Comparison of ENCODE assay signal across 8 cellular contexts in the genomic region with DNA sequence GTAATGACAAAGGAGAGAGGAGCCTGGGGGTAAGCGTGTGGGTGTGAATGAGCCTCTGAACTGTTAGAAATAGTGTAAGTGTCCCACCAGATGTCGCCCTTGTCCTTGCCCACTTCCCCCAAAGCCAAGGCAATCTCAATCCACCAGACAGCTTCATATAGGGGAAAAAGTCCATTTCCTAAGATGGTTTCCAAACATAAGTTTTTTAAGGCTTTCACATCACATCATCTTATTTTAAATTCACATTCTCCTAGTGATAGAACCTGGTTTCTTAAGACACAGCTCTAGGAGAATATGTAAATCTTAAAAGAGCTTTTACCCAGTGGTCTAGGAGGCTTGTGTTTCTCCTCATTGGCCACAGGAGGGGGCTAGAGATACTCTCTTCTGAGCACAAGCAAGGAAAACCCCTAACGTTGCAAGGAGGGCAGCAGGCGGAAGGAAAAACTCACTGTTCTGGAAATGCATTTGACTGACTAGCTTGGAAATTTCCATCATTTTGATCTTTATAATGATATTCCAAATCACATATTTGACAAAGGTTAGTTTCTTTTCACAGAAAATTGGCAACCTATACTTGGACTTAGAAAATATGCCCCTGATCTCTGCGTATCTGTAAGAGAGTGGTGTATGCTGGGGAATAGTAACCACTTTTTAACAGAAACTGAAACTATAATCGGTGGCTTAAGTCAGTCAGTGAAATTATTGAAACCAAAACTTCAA. TPM values are rescaled to one million over a fixed set of nuclear protein-coding genes. Genes with fewer than 3 reads are reported as not detected.
DNase-seq lines count a peak whose midpoint lies in the region; ATAC-seq, FAIRE-seq and TF ChIP-seq lines count a peak whose summit lies in the region.

No MANE protein-coding gene starts in this region.

- no peak overlapping the region for H2BK20ac ChIP-seq in H1 (ENCODE audit: low read length)

- H2BK5ac ChIP-seq in H1 (ENCODE audit: low read depth, low read length), result no peak overlapping the region

- no peak for TF ChIP-seq POLR2A in H1 (IDR thresholded peaks at IDR 0.05; ENCODE audit: control extremely low read depth in 1 of 2, low read depth in 2 of 2, low read length in 2 of 2)

- peak overlapping the region; percentile 89 for H3K4me3 Mint-ChIP-seq in CD8-positive, alpha-beta T cell
- peak overlapping the region; percentile 75 for H3K4me3 Mint-ChIP-seq in activated CD4-positive, alpha-beta memory T cell treated with anti-CD3 and anti-CD28 coated beads for 36 hours

- no peaks in the 10 kb centered on the region for H3K27me3 Mint-ChIP-seq in CD8-positive, alpha-beta T cell (ENCODE audit: low read depth)
- H3K27me3 Mint-ChIP-seq in activated CD4-positive, alpha-beta memory T cell treated with anti-CD3 and anti-CD28 coated beads for 36 hours, result no peaks in the 10 kb centered on the region

- H3K14ac ChIP-seq in H1 (ENCODE audit: insufficient read length), result no peak overlapping the region

- H3K79me2 ChIP-seq in H1 (ENCODE audit: control insufficient read depth in 1 of 2, insufficient read depth in 2 of 2, low read length in 2 of 2), result no peaks in the 10 kb centered on the region

- peaks cover 16% of the 10 kb centered on the region for H3K4me1 Mint-ChIP-seq in CD8-positive, alpha-beta T cell (ENCODE audit: low read depth)
- H3K4me1 Mint-ChIP-seq in activated CD4-positive, alpha-beta memory T cell treated with anti-CD3 and anti-CD28 coated beads for 36 hours (ENCODE audit: low read depth), result peaks cover 26% of the 10 kb centered on the region

- no peak overlapping the region for H4K5ac ChIP-seq in H1 (ENCODE audit: insufficient read length, low read depth, low read length)

- H3K36me3 Mint-ChIP-seq in CD8-positive, alpha-beta T cell, result peaks cover 12% of the 10 kb centered on the region
- peaks cover 33% of the 10 kb centered on the region for H3K36me3 Mint-ChIP-seq in activated CD4-positive, alpha-beta memory T cell treated with anti-CD3 and anti-CD28 coated beads for 36 hours

- POLR2A ChIA-PET in CD8-positive, alpha-beta T cell (lab: Charles Lee), result interaction anchor here (0.5 to 2.5 kb wide), 16 partner anchors 27 to 332 kb away, joined by 3 to 30 read pairs (median 3); partner anchors contain the start of genes BCL10, C1orf52, MCOLN2 and SYDE2
- POLR2A ChIA-PET in activated CD4-positive, alpha-beta memory T cell treated with anti-CD3 and anti-CD28 coated beads for 36 hours (lab: Charles Lee), result interaction anchor here (0.7 to 1.4 kb wide), 6 partner anchors 9 to 315 kb away, joined by 3 to 8 read pairs (median 4); partner anchors contain the start of genes C1orf52 and MCOLN3
- POLR2A ChIA-PET in H1 (lab: Charles Lee; ENCODE audit: partially characterized antibody), result interaction anchor here (1.0 to 1.6 kb wide), 2 partner anchors 83 to 105 kb away, joined by 4 to 5 read pairs; no protein-coding TSS in a partner anchor

- peak overlapping the region; percentile 85 for H3K27ac ChIP-seq in CD8-positive, alpha-beta T cell (ENCODE audit: low read depth, low read length)
- no peak overlapping the region for H3K27ac ChIP-seq in H1 (ENCODE audit: low read depth, low read length)

- no peak overlapping the region for H2AFZ ChIP-seq in H1 (ENCODE audit: low read length)

- no peak overlapping the region for H3K9ac ChIP-seq in H1 (replicated peaks in 1 of 4; ENCODE audit: extremely low read depth in 1 of 4, low read depth in 3 of 4, low read length in 3 of 4)

- H3K9me3 Mint-ChIP-seq in CD8-positive, alpha-beta T cell, result peaks cover 4% of the 10 kb centered on the region
- peaks cover 9% of the 10 kb centered on the region for H3K9me3 Mint-ChIP-seq in activated CD4-positive, alpha-beta memory T cell treated with anti-CD3 and anti-CD28 coated beads for 36 hours

- CTCF ChIA-PET in CD8-positive, alpha-beta T cell (lab: Charles Lee), result interaction anchor here (0.6 to 5.9 kb wide), 73 partner anchors 9 to 1507 kb away, joined by 3 to 181 read pairs (median 5); partner anchors contain the start of genes BCL10, C1orf52, MCOLN3 and PRKACB
- CTCF ChIA-PET in activated CD4-positive, alpha-beta memory T cell treated with anti-CD3 and anti-CD28 coated beads for 36 hours (lab: Charles Lee), result interaction anchor here (0.5 to 9.9 kb wide), 77 partner anchors 8 to 792 kb away, joined by 3 to 229 read pairs (median 5); partner anchors contain the start of genes BCL10, C1orf52, DDAH1 and MCOLN2
- CTCF ChIA-PET in H1 (lab: Charles Lee; ENCODE audit: partially characterized antibody), result interaction anchor here (0.5 to 10.0 kb wide), 83 partner anchors 9 to 1284 kb away, joined by 3 to 122 read pairs (median 4); partner anchors contain the start of genes BCL10, C1orf52, GNG5 and LPAR3

- H4K8ac ChIP-seq in H1 (ENCODE audit: extremely low read depth, insufficient read depth, low read length), result no peak overlapping the region

- no peak overlapping the region for H3K18ac ChIP-seq in H1 (ENCODE audit: extremely low read depth, low read length)

- H3K4me3 ChIP-seq in CD8-positive, alpha-beta T cell (ENCODE audit: low read depth, low read length), result peak overlapping the region; percentile 75
- no peak overlapping the region for H3K4me3 ChIP-seq in H1 (ENCODE audit: extremely low read depth in 1 of 4, insufficient read depth in 2 of 4, low read depth in 3 of 4, low read length in 4 of 4)
- H3K4me3 ChIP-seq in mucosa of descending colon, result no peak overlapping the region

- intact Hi-C loops in CD8-positive, alpha-beta T cell (cut with DNase I, micrococcal nuclease), result loop anchor here (1.0 to 10.0 kb wide), 20 partner anchors 52 to 1072 kb away; partner anchors contain the start of genes C1orf52 (in 2 of the 2), MCOLN2 (in 2 of the 2), ZNHIT6 (in 2 of the 2) and BCL10 (in 1 of the 2)
- intact Hi-C loops in activated CD4-positive, alpha-beta memory T cell treated with anti-CD3 and anti-CD28 coated beads for 36 hours (cut with micrococcal nuclease), result loop anchor here (1.0 to 10.0 kb wide), 15 partner anchors 14 to 1070 kb away; partner anchors contain the start of genes C1orf52, GNG5, SPATA1 and SYDE2
- intact Hi-C loops in mucosa of descending colon (cut with DNase I, micrococcal nuclease), result loop anchor here (2.0 to 10.0 kb wide), 4 partner anchors 82 to 317 kb away; partner anchors contain the start of gene C1orf52 (in 1 of the 2)

- FAIRE-seq in H1 (lab: Jason Lieb, UNC), result peak; percentile 95

- WGBS in H1 (ENCODE audit: extremely low coverage in 1 of 2, insufficient coverage in 1 of 2, insufficient read length in 1 of 2, insufficient replicate concordance in 2 of 2, low coverage in 1 of 2, low lambda C conversion rate in 2 of 2, missing lambda C conversion rate in 1 of 2), 2 experiments, result 40% methylated on average over 6 of the region's 6 CpGs; no CpG with 5 or more reads in 1 of the 2 experiments

- H3K27ac Mint-ChIP-seq in CD8-positive, alpha-beta T cell, result peak overlapping the region; percentile 98
- peak overlapping the region; percentile 90 for H3K27ac Mint-ChIP-seq in activated CD4-positive, alpha-beta memory T cell treated with anti-CD3 and anti-CD28 coated beads for 36 hours

- TF ChIP-seq RAD21 in H1 (IDR thresholded peaks at IDR 0.05 in 1 of 2, conservative IDR thresholded peaks at IDR 0.05 in 1 of 2; ENCODE audit: low read depth in 2 of 2, low read length in 2 of 2), result peak; percentile 72 to 74

- H3K4me1 ChIP-seq in CD8-positive, alpha-beta T cell (ENCODE audit: insufficient read depth, low read length), result peaks cover 4% of the 10 kb centered on the region
- H3K4me1 ChIP-seq in H1 (replicated peaks in 1 of 4; ENCODE audit: control insufficient read depth in 3 of 4, insufficient read depth in 4 of 4, low read length in 3 of 4), result peaks cover 0 to 2% (median 0%) of the 10 kb centered on the region in 4 experiments; a peak in 3 of 7 replicates
- peaks cover 4% of the 10 kb centered on the region for H3K4me1 ChIP-seq in mucosa of descending colon (ENCODE audit: low read depth)

- no peaks in the 10 kb centered on the region for H3K9me3 ChIP-seq in CD8-positive, alpha-beta T cell (ENCODE audit: low read length)
- no peaks in the 10 kb centered on the region for H3K9me3 ChIP-seq in H1 (ENCODE audit: insufficient read depth in 2 of 2, low read depth in 1 of 2, low read length in 1 of 2)
- no peaks in the 10 kb centered on the region for H3K9me3 ChIP-seq in mucosa of descending colon

- TF ChIP-seq CTCF in CD8-positive, alpha-beta T cell (IDR thresholded peaks at IDR 0.05), result peak; percentile 98
- TF ChIP-seq CTCF in H1 (IDR thresholded peaks at IDR 0.05; ENCODE audit: control extremely low read depth in 1 of 3, insufficient read depth in 1 of 3, low read depth in 1 of 3, low read length in 3 of 3), result peak; percentile 63 to 86 (median 71)
- peak; percentile 77 for TF ChIP-seq CTCF in mucosa of descending colon (IDR thresholded peaks at IDR 0.05)

- no peaks in the 10 kb centered on the region for H3K36me3 ChIP-seq in CD8-positive, alpha-beta T cell (ENCODE audit: insufficient read depth, low read length)
- no peaks in the 10 kb centered on the region for H3K36me3 ChIP-seq in H1 (ENCODE audit: control insufficient read depth in 2 of 4, insufficient read depth in 4 of 4, low read length in 3 of 4)
- H3K36me3 ChIP-seq in mucosa of descending colon (ENCODE audit: low read depth), result no peaks in the 10 kb centered on the region

- no peak overlapping the region for H2BK120ac ChIP-seq in H1 (replicated peaks; ENCODE audit: low read depth, low read length)

- H4K20me1 ChIP-seq in H1 (replicated peaks in 1 of 2; ENCODE audit: control insufficient read depth in 1 of 2, insufficient read depth in 2 of 2, low read length in 2 of 2), result no peaks in the 10 kb centered on the region

- no peak overlapping the region for H3K56ac ChIP-seq in H1 (replicated peaks; ENCODE audit: insufficient read length, low read depth, low read length)

- H3K23ac ChIP-seq in H1 (ENCODE audit: insufficient read length), result no peak overlapping the region

- no peaks in the 10 kb centered on the region for H3K27me3 ChIP-seq in CD8-positive, alpha-beta T cell (ENCODE audit: insufficient read depth, low read length)
- peaks cover 0 to 2% (median 0%) of the 10 kb centered on the region in 4 experiments; a peak in 1 of 7 replicates for H3K27me3 ChIP-seq in H1 (replicated peaks in 1 of 4; ENCODE audit: control insufficient read depth in 3 of 4, extremely low read depth in 1 of 4, insufficient read depth in 3 of 4, low read length in 3 of 4)

- no peak overlapping the region for H2BK15ac ChIP-seq in H1 (ENCODE audit: low read length)

- H2BK12ac ChIP-seq in H1 (ENCODE audit: low read depth, low read length), result no peak overlapping the region

- no peak overlapping the region for H3K4ac ChIP-seq in H1 (replicated peaks; ENCODE audit: insufficient read length, low read depth, low read length)

- no peaks in the 10 kb centered on the region for H3K79me1 ChIP-seq in H1 (ENCODE audit: low read depth, low read length)

- H4K91ac ChIP-seq in H1 (replicated peaks; ENCODE audit: insufficient read length, low read length), result no peak overlapping the region

- ATAC-seq in CD8-positive, alpha-beta T cell, result peak; percentile 91
- ATAC-seq in GM19395 (IDR thresholded peaks at IDR 0.05; ENCODE audit: unreplicated experiment) (peak; percentile 93), HG03520 (IDR thresholded peaks at IDR 0.05; ENCODE audit: unreplicated experiment) (peak; percentile 92), mucosa of descending colon (peak; percentile 99)

- DNase-seq in CD8-positive, alpha-beta T cell, result peak; percentile 22 to 78 (median 68)
- DNase-seq in NCI-H748 (lab: John Stamatoyannopoulos, UW; ENCODE audit: unreplicated experiment) (peak; percentile 86), H1 (ENCODE audit: low read depth in 1 of 2, low spot score in 2 of 2) (peak in 1 of 2 experiments; percentile 61), mucosa of descending colon (peak in 2 of 3 donors; percentile 43 to 77)
- peak; percentile 72 for DNase-seq in activated CD4-positive, alpha-beta memory T cell treated with anti-CD3 and anti-CD28 coated beads for 36 hours
- DNase-seq in stimulated activated CD8-positive, alpha-beta memory T cell treated with anti-CD3 and anti-CD28 coated beads, Interleukin-4, amount 100 ng/mL, for 24 hours (ENCODE audit: low read depth), result peak; percentile 41

- H3K23me2 ChIP-seq in H1 (ENCODE audit: low read depth, low read length), result no peaks in the 10 kb centered on the region

- H2AK5ac ChIP-seq in H1 (ENCODE audit: low read depth, low read length), result no peak overlapping the region

- 0 out of 4 replicates have a peak overlapping the region, but pooled peaks of 1 of the 2 experiments have one; percentile 0 for H3K4me2 ChIP-seq in H1 (ENCODE audit: insufficient read depth in 1 of 2, low read depth in 2 of 2, low read length in 2 of 2)

- no peak for TF ChIP-seq EP300 in H1 (IDR thresholded peaks at IDR 0.05; ENCODE audit: borderline replicate concordance in 1 of 2, low read depth in 2 of 2, low read length in 2 of 2)

RNA-seq across cellular contexts. Expression of gene LPAR3, which starts 51.9 kb away (rescaled TPM):
- total RNA-seq in CD8-positive, alpha-beta T cell, result under 1 TPM; 0.58 to 0.90 TPM
- total RNA-seq in activated CD4-positive, alpha-beta memory T cell treated with anti-CD3 and anti-CD28 coated beads for 36 hours, result under 1 TPM; 0.36 to 0.83 TPM
- total RNA-seq in H1 (2021; fragmentation: NEBNext Ultra II Directional; extraction: Animal tissue kit (Norgen Biotek cat#: 25700)), result 25.4 and 26.8 TPM in 2 replicates
- 17.1 TPM in 2 replicates for polyA plus RNA-seq in H1 (2011; rRNA removed)
- 17.7 TPM for polyA plus RNA-seq in H1 (2011; cell fraction: cytosol; rRNA removed)
- 27.7 TPM for polyA plus RNA-seq in H1 (2011; cell fraction: nucleus; rRNA removed)
- 13.5 to 17.6 TPM (median 15.6 TPM) in 4 replicates for polyA plus RNA-seq in H1 (2012, experiment 1 of 2)
- 7.4 TPM for polyA plus RNA-seq in H1 (2012, experiment 2 of 2)
- polyA plus RNA-seq in H1 (2013, experiment 1 of 2), result 26.8 TPM
- 27.2 TPM for polyA plus RNA-seq in H1 (2013, experiment 2 of 2)
- 75.4 and 78.3 TPM in 2 replicates for polyA minus RNA-seq in H1 (2011; rRNA and poly(A)+ RNA removed)
- 30.8 TPM for polyA minus RNA-seq in H1 (2011; cell fraction: cytosol; rRNA and poly(A)+ RNA removed)
- polyA minus RNA-seq in H1 (2011; cell fraction: nucleus; rRNA and poly(A)+ RNA removed), result 53.3 TPM
- total RNA-seq in mucosa of descending colon, result 1 to 10 TPM; 2.5 to 3.5 (median 2.5) TPM

RNA-seq across cellular contexts. Expression of gene MCOLN2, which starts 52.0 kb away (rescaled TPM):
- total RNA-seq in CD8-positive, alpha-beta T cell, result 10 to 100 TPM; 12.7 to 23.1 TPM
- total RNA-seq in activated CD4-positive, alpha-beta memory T cell treated with anti-CD3 and anti-CD28 coated beads for 36 hours, result 10 to 100 TPM; 42.1 to 43.2 TPM
- total RNA-seq in H1 (2021; fragmentation: NEBNext Ultra II Directional; extraction: Animal tissue kit (Norgen Biotek cat#: 25700)), result 6.1 and 6.3 TPM in 2 replicates
- 1.5 and 1.7 TPM in 2 replicates for polyA plus RNA-seq in H1 (2011; rRNA removed)
- 2.8 TPM for polyA plus RNA-seq in H1 (2011; cell fraction: cytosol; rRNA removed)
- polyA plus RNA-seq in H1 (2011; cell fraction: nucleus; rRNA removed), result 4.4 TPM
- polyA plus RNA-seq in H1 (2012, experiment 1 of 2), result 3.1 to 6.4 TPM (median 4.5 TPM) in 4 replicates
- polyA plus RNA-seq in H1 (2012, experiment 2 of 2), result 0.17 TPM
- polyA plus RNA-seq in H1 (2013, experiment 1 of 2), result 4.7 TPM
- 5.1 TPM for polyA plus RNA-seq in H1 (2013, experiment 2 of 2)
- polyA minus RNA-seq in H1 (2011; rRNA and poly(A)+ RNA removed), result 2.2 and 3.3 TPM in 2 replicates
- 3.2 TPM for polyA minus RNA-seq in H1 (2011; cell fraction: cytosol; rRNA and poly(A)+ RNA removed)
- polyA minus RNA-seq in H1 (2011; cell fraction: nucleus; rRNA and poly(A)+ RNA removed), result 7.0 TPM
- 100 to 1,000 TPM in 1 of 3 donors, 10 to 100 TPM in 2; 10.8 to 101 (median 66.2) TPM for total RNA-seq in mucosa of descending colon
